14 cellular contexts compared by ENCODE assay signal in genomic region chr4:185775792-185776555, GRCh38. TPM values are rescaled to one million over a fixed set of nuclear protein-coding genes. Genes with fewer than 3 reads are reported as not detected.
A peak's percentile ranks its signal among the peaks of the same experiment; 100 is the strongest.
DNase-seq lines count a peak whose midpoint lies in the region; ATAC-seq, FAIRE-seq and TF ChIP-seq lines count a peak whose summit lies in the region.
"Had no signal": no experiment of that assay in that cellular context is flagged by ENCODE, and none has a peak within 500 bp of the region (broad histone marks: within the 10 kb centered on the region; RNA-seq: fewer than 3 reads in every experiment).

No MANE protein-coding gene starts in this region.

- ATAC-seq in HG02571 (IDR thresholded peaks at IDR 0.05; ENCODE audit: unreplicated experiment), result no peak

- H3K36me3 ChIP-seq in bronchial epithelial cell (ENCODE audit: control insufficient read depth, insufficient read depth, low read length), result no peaks in the 10 kb centered on the region
- no peaks in the 10 kb centered on the region for H3K36me3 ChIP-seq in iPS-20b (ENCODE audit: insufficient read depth, low read depth, low read length)
- H3K36me3 ChIP-seq in spleen, result no peaks in the 10 kb centered on the region

- no peaks in the 10 kb centered on the region for H3K27me3 ChIP-seq in bronchial epithelial cell (ENCODE audit: control insufficient read depth, insufficient read depth, low read length)
- no peaks in the 10 kb centered on the region for H3K27me3 ChIP-seq in iPS-20b (ENCODE audit: insufficient read depth, low read length)
- peaks cover 0 to 7% (median 0%) of the 10 kb centered on the region in 7 donors for H3K27me3 ChIP-seq in spleen (replicated peaks in 1 of 7)

- DNase-seq in HT1080 (ENCODE audit: low read depth) (peak; percentile 49), bronchial epithelial cell (ENCODE audit: low read depth) (peak; percentile 59), spleen (no peak), DMS 273 treated with DMSO at 0.1 percent for 48 hours (lab: John Stamatoyannopoulos, UW) (no peak)
- no peak for DNase-seq in activated naive CD4-positive, alpha-beta T cell (lab: John Stamatoyannopoulos, UW)
- DNase-seq in activated CD4-positive, alpha-beta T cell treated with anti-CD3 and anti-CD28 coated beads, Interleukin-2, amount 10 ng/mL, durations not matched to agents 24 days and 14 days, result no peak
- DNase-seq: amygdala; naive B cell; stimulated activated CD4-positive, alpha-beta T cell treated with anti-CD3 and anti-CD28 coated beads, Interleukin-12 subunit alpha, Interleukin-12 subunit beta, amount 100 ng/mL, for 4 hours had no signal

- intact Hi-C loops in spleen (cut with DNase I; ENCODE audit: low total_unique reads), result no loop called here
- intact Hi-C loops in activated CD4-positive, alpha-beta T cell treated with anti-CD3 and anti-CD28 coated beads, Interleukin-2, amount 10 ng/mL, durations not matched to agents 24 days and 14 days (cut with micrococcal nuclease), result no loop called here

- H3K9me3 Mint-ChIP-seq in activated CD4-positive, alpha-beta T cell treated with anti-CD3 and anti-CD28 coated beads, Interleukin-2, amount 10 ng/mL, durations not matched to agents 24 days and 14 days, result no peaks in the 10 kb centered on the region

- H3K9ac ChIP-seq in iPS-20b (ENCODE audit: low read depth, low read length), result peak overlapping the region; percentile 69; the same call in 1 of the 2 replicates

- no peak for FAIRE-seq in bronchial epithelial cell (lab: Jason Lieb, UNC)
- FAIRE-seq: RCC 7860, TTC549 had no signal

- no peak for TF ChIP-seq POLR2A in spleen (IDR thresholded peaks at IDR 0.05)

- H3K27ac Mint-ChIP-seq in activated CD4-positive, alpha-beta T cell treated with anti-CD3 and anti-CD28 coated beads, Interleukin-2, amount 10 ng/mL, durations not matched to agents 24 days and 14 days, result no peak overlapping the region

- H3K9me3 ChIP-seq in iPS-20b (ENCODE audit: insufficient read depth, low read depth, low read length) (no peaks in the 10 kb centered on the region), spleen (no peaks in the 10 kb centered on the region)

- H3K27me3 Mint-ChIP-seq in activated CD4-positive, alpha-beta T cell treated with anti-CD3 and anti-CD28 coated beads, Interleukin-2, amount 10 ng/mL, durations not matched to agents 24 days and 14 days, result peaks cover 7% of the 10 kb centered on the region

- no peak overlapping the region for H3K4me3 ChIP-seq in bronchial epithelial cell (ENCODE audit: low read depth, low read length)
- H3K4me3 ChIP-seq in iPS-20b (ENCODE audit: low read length), result peak overlapping the region; percentile 68; the same call in 1 of the 2 replicates
- no peak overlapping the region for H3K4me3 ChIP-seq in spleen

- no peak overlapping the region for H3K4me3 Mint-ChIP-seq in activated CD4-positive, alpha-beta T cell treated with anti-CD3 and anti-CD28 coated beads, Interleukin-2, amount 10 ng/mL, durations not matched to agents 24 days and 14 days
- H3K4me3 Mint-ChIP-seq: naive B cell had no signal

- H3K27ac ChIP-seq in iPS-20b (ENCODE audit: low read length) (no peak overlapping the region), spleen (peak overlapping the region in 6 of 8 donors; percentile 41 to 69 (median 58))
- H3K27ac ChIP-seq: C4-2B had no signal

- TF ChIP-seq CTCF in bronchial epithelial cell (IDR thresholded peaks at IDR 0.05; ENCODE audit: insufficient read depth, low read length, severe bottlenecking) (no peak), spleen (IDR thresholded peaks at IDR 0.05 in 8 of 11, conservative IDR thresholded peaks at IDR 0.05 in 3 of 11) (no peak)

- no peaks in the 10 kb centered on the region for H3K36me3 Mint-ChIP-seq in activated CD4-positive, alpha-beta T cell treated with anti-CD3 and anti-CD28 coated beads, Interleukin-2, amount 10 ng/mL, durations not matched to agents 24 days and 14 days (ENCODE audit: low read depth)

- 71 to 87% (median 83%) methylated on average over 4 of the region's 4 CpGs for WGBS in spleen, 5 donors

- H3K4me1 ChIP-seq in iPS-20b (ENCODE audit: insufficient read depth, low read length), result peaks cover 31% of the 10 kb centered on the region
- H3K4me1 ChIP-seq in spleen, result peaks cover 0 to 28% (median 9%) of the 10 kb centered on the region in 6 donors

- no peaks in the 10 kb centered on the region for H3K4me1 Mint-ChIP-seq in activated CD4-positive, alpha-beta T cell treated with anti-CD3 and anti-CD28 coated beads, Interleukin-2, amount 10 ng/mL, durations not matched to agents 24 days and 14 days
- H3K4me1 Mint-ChIP-seq: naive B cell had no signal

RNA-seq across cellular contexts. Expression of gene SORBS2, which starts 36.0 kb away (rescaled TPM):
- total RNA-seq in HT1080 (2014; rRNA removed; shearing (Covaris generic)), result 9.3 and 14.6 TPM in 2 replicates
- 30.9 and 36.6 TPM in 2 replicates for polyA plus RNA-seq in HT1080 (2015; cell fraction: cytosol; rRNA removed)
- polyA plus RNA-seq in HT1080 (2015; cell fraction: nucleus; rRNA removed), result 74.0 and 79.3 TPM in 2 replicates
- total RNA-seq in bronchial epithelial cell (1.1 and 1.9 TPM in 2 replicates), spleen (100 to 1,000 TPM in 3 of 7 donors, 10 to 100 TPM in 4; 69.4 to 128 (median 90.4) TPM)
- polyA plus RNA-seq in spleen, result 10 to 100 TPM in 2 of 3 donors, 1 to 10 TPM in 1; 5.9 to 22.0 (median 10.8) TPM
- not detected in 2 replicates for total RNA-seq in activated CD4-positive, alpha-beta T cell treated with anti-CD3 and anti-CD28 coated beads, Interleukin-2, amount 10 ng/mL, durations not matched to agents 24 days and 14 days

Comparison
In these comparisons a context has a peak if more than half of its experiments do, and no peak if none do; other contexts are left out.
1. DNase-seq: peak in HT1080 (single experiment) and bronchial epithelial cell (single experiment); none in spleen (single experiment), DMS 273 treated with DMSO at 0.1 percent for 48 hours (single experiment), activated naive CD4-positive, alpha-beta T cell (0 of 4) and activated CD4-positive, alpha-beta T cell treated with anti-CD3 and anti-CD28 coated beads, Interleukin-2, amount 10 ng/mL, durations not matched to agents 24 days and 14 days (single experiment).